In the genomic region with DNA sequence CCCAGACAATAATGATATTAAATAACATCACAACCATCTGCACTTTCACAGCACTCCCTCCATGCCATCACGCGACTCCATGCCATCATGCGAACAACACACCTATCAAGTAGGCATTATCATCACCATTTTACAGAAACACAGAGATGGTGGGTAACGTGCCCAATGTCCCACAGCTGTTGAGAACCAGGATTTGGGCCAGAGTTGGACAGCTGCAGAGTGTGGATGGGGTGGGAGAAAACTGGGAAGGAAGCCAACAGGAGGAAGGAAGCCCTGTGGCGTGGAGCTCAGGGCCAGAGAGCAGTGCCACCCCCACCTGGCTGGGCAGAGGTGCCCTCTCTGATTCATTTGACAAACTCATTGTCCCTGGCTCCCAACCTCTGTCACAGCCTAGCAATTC, we compare ENCODE assay signal across 22 cellular contexts. TPM values are rescaled to one million over a fixed set of nuclear protein-coding genes. Genes with fewer than 3 reads are reported as not detected.
"Had no signal": no experiment of that assay in that cellular context is flagged by ENCODE, and none has a peak within 500 bp of the region (broad histone marks: within the 10 kb centered on the region; RNA-seq: fewer than 3 reads in every experiment).

No MANE protein-coding gene starts in this region.

- H3K9me3 Mint-ChIP-seq: activated B cell treated with CpG ODN at 0.5 μM for 24 hours; activated CD4-positive, alpha-beta memory T cell treated with anti-CD3 and anti-CD28 coated beads, Interleukin-2, amount 10 ng/mL, durations not matched to agents 7 days and 5 days; neural crest cell; stimulated activated naive B cell treated with anti-CD40 and anti-IgM and Interleukin-4, amounts not matched to agents 10 μg/mL and 1 μg/mL and 100 μg/mL, for 72 hours had no signal

- H3K27me3 Mint-ChIP-seq: activated B cell treated with CpG ODN at 0.5 μM for 24 hours had no signal

- H3K36me3 Mint-ChIP-seq: activated CD8-positive, alpha-beta memory T cell treated with anti-CD3 and anti-CD28 coated beads, Interleukin-2, amount 10 ng/mL, durations not matched to agents 7 days and 5 days; activated naive CD8-positive, alpha-beta T cell had no signal

- H3K4me3 Mint-ChIP-seq: activated B cell treated with CpG ODN at 0.5 μM for 24 hours; activated CD4-positive, alpha-beta memory T cell treated with anti-CD3 and anti-CD28 coated beads, Interleukin-2, amount 10 ng/mL, durations not matched to agents 7 days and 5 days; activated CD8-positive, alpha-beta memory T cell treated with anti-CD3 and anti-CD28 coated beads, Interleukin-2, amount 10 ng/mL, durations not matched to agents 7 days and 5 days; activated naive CD8-positive, alpha-beta T cell; neural crest cell; stimulated activated naive B cell treated with anti-CD40 and anti-IgM and Interleukin-4, amounts not matched to agents 10 μg/mL and 1 μg/mL and 100 μg/mL, for 72 hours had no signal

- ATAC-seq: activated CD8-positive, alpha-beta memory T cell treated with anti-CD3 and anti-CD28 coated beads, Interleukin-2, amount 10 ng/mL, durations not matched to agents 7 days and 5 days; left lung; right lobe of liver; stimulated activated naive B cell treated with anti-CD40 and anti-IgM and Interleukin-4, amounts not matched to agents 10 μg/mL and 1 μg/mL and 100 μg/mL, for 72 hours had no signal

- H3K27ac ChIP-seq: left lung, prostate gland, right lobe of liver, tibial nerve, vagina had no signal

- H3K36me3 ChIP-seq: left lung, prostate gland, right lobe of liver, tibial nerve, vagina had no signal

- H3K27ac Mint-ChIP-seq: activated B cell treated with CpG ODN at 0.5 μM for 24 hours; activated CD4-positive, alpha-beta memory T cell treated with anti-CD3 and anti-CD28 coated beads, Interleukin-2, amount 10 ng/mL, durations not matched to agents 7 days and 5 days; activated CD8-positive, alpha-beta memory T cell treated with anti-CD3 and anti-CD28 coated beads, Interleukin-2, amount 10 ng/mL, durations not matched to agents 7 days and 5 days; activated naive CD8-positive, alpha-beta T cell; stimulated activated naive B cell treated with anti-CD40 and anti-IgM and Interleukin-4, amounts not matched to agents 10 μg/mL and 1 μg/mL and 100 μg/mL, for 72 hours had no signal

- H3K4me1 ChIP-seq: left lung, prostate gland, right lobe of liver, vagina had no signal

- DNase-seq: activated B cell treated with CpG ODN at 0.5 μM for 24 hours; activated CD4-positive, alpha-beta memory T cell treated with anti-CD3 and anti-CD28 coated beads, Interleukin-2, amount 10 ng/mL, durations not matched to agents 7 days and 5 days; activated CD4-positive, alpha-beta T cell treated with anti-CD3 and anti-CD28 coated beads for 4 hours; activated CD8-positive, alpha-beta memory T cell treated with anti-CD3 and anti-CD28 coated beads, Interleukin-2, amount 10 ng/mL, durations not matched to agents 7 days and 5 days; dermis blood vessel endothelial cell; effector memory CD4-positive, alpha-beta T cell; foreskin melanocyte; kidney; mammary epithelial cell; midbrain; right lobe of liver; stimulated activated CD4-positive, alpha-beta T cell treated with anti-CD3 and anti-CD28 coated beads, Interleukin-4, amount 100 ng/mL, for 4 hours; stimulated activated naive B cell treated with anti-CD40 and anti-IgM and Interleukin-4, amounts not matched to agents 10 μg/mL and 1 μg/mL and 100 μg/mL, for 72 hours; SW 1271 had no signal

- H3K4me3 ChIP-seq: cardiac muscle cell, left lung, prostate gland, right lobe of liver, tibial nerve, vagina had no signal

- H3K4me1 Mint-ChIP-seq: activated B cell treated with CpG ODN at 0.5 μM for 24 hours; activated CD4-positive, alpha-beta memory T cell treated with anti-CD3 and anti-CD28 coated beads, Interleukin-2, amount 10 ng/mL, durations not matched to agents 7 days and 5 days; activated CD8-positive, alpha-beta memory T cell treated with anti-CD3 and anti-CD28 coated beads, Interleukin-2, amount 10 ng/mL, durations not matched to agents 7 days and 5 days had no signal

- H3K27me3 ChIP-seq: cardiac muscle cell, right lobe of liver, tibial nerve, vagina had no signal

- H3K9me3 ChIP-seq: left lung, prostate gland, right lobe of liver, tibial nerve, vagina had no signal

RNA-seq across cellular contexts. Expression of a gene that starts 29.0 kb away (rescaled TPM):
- total RNA-seq: activated CD4-positive, alpha-beta memory T cell treated with anti-CD3 and anti-CD28 coated beads, Interleukin-2, amount 10 ng/mL, durations not matched to agents 7 days and 5 days; activated CD8-positive, alpha-beta memory T cell treated with anti-CD3 and anti-CD28 coated beads, Interleukin-2, amount 10 ng/mL, durations not matched to agents 7 days and 5 days; dermis blood vessel endothelial cell; mammary epithelial cell; T-helper 2 cell treated with Interferon-gamma antibody and Interleukin-4, amounts not matched to agents 100 ng/mL and 5 ng/mL, for 36 hours had no signal
